17 cellular contexts compared by ENCODE assay signal in genomic region chr18:48142353-48142752, GRCh38.
DNase-seq lines count a peak whose midpoint lies in the region; ATAC-seq and TF ChIP-seq lines count a peak whose summit lies in the region.
"Had no signal": no experiment of that assay in that cellular context is flagged by ENCODE, and none has a peak within 500 bp of the region (broad histone marks: within the 10 kb centered on the region; RNA-seq: fewer than 3 reads in every experiment).

No MANE protein-coding gene starts in this region.

- ATAC-seq in stimulated activated naive CD8-positive, alpha-beta T cell treated with anti-CD3 and anti-CD28 coated beads, Interleukin-15, amount 100 ng/mL, for 72 hours: peak; percentile 41
- ATAC-seq in stimulated activated naive CD8-positive, alpha-beta T cell treated with anti-CD3 and anti-CD28 coated beads, Interleukin-15, Interleukin-2, amounts not matched to agents 100 U/mL and 50 U/mL, for 24 hours: no peak

- H3K79me2 ChIP-seq in trophoblast cell (ENCODE audit: control insufficient read depth, insufficient read depth, low read length, poor library complexity): no peaks in the 10 kb centered on the region

- no peak overlapping the region for H2AK5ac ChIP-seq in trophoblast cell (ENCODE audit: low read length)

- H3K4me3 ChIP-seq in trophoblast cell (ENCODE audit: low read depth, low read length): no peak overlapping the region
- H3K4me3 ChIP-seq in SJCRH30: no peak overlapping the region
- H3K4me3 ChIP-seq in uterus: no peak overlapping the region

- peak overlapping the region; percentile 8 for H3K14ac ChIP-seq in trophoblast cell (ENCODE audit: low read length)

- TF ChIP-seq POLR2A in uterus (IDR thresholded peaks at IDR 0.05): no peak

- no peak overlapping the region for H3K4me3 Mint-ChIP-seq in stimulated activated naive CD8-positive, alpha-beta T cell treated with anti-CD3 and anti-CD28 coated beads, Interleukin-15, amount 100 ng/mL, for 72 hours
- H3K4me3 Mint-ChIP-seq: CD8-positive, alpha-beta memory T cell; HFFc6 had no signal

- H3K4me1 Mint-ChIP-seq in stimulated activated naive CD8-positive, alpha-beta T cell treated with anti-CD3 and anti-CD28 coated beads, Interleukin-15, amount 100 ng/mL, for 72 hours: peaks cover 9% of the 10 kb centered on the region

- no peak overlapping the region for H3K9ac ChIP-seq in trophoblast cell (ENCODE audit: low read length)

- H2BK120ac ChIP-seq in trophoblast cell (ENCODE audit: insufficient read depth, low read length, poor library complexity): peak overlapping the region; percentile 26

- H3K27me3 ChIP-seq in trophoblast cell (ENCODE audit: insufficient read depth, low read length) (peaks cover 5% of the 10 kb centered on the region), SJCRH30 (no peaks in the 10 kb centered on the region), uterus (no peaks in the 10 kb centered on the region)

- H3K4me2 ChIP-seq in trophoblast cell (ENCODE audit: low read length): no peak overlapping the region

- H4K8ac ChIP-seq in trophoblast cell (ENCODE audit: low read depth, low read length): peak overlapping the region; percentile 7

- no peak overlapping the region for H3K23ac ChIP-seq in trophoblast cell (ENCODE audit: low read length)

- DNase-seq in stimulated activated naive CD8-positive, alpha-beta T cell treated with anti-CD3 and anti-CD28 coated beads, Interleukin-15, amount 100 ng/mL, for 72 hours: no peak
- no peak for DNase-seq in stimulated activated naive CD8-positive, alpha-beta T cell treated with anti-CD3 and anti-CD28 coated beads, Interleukin-15, Interleukin-2, amounts not matched to agents 100 U/mL and 50 U/mL, for 24 hours
- peak; percentile 85 for DNase-seq in NCI-H69 (lab: John Stamatoyannopoulos, UW)
- DNase-seq in trophoblast cell: no peak
- DNase-seq in stimulated activated CD4-positive, alpha-beta T cell treated with anti-CD3 and anti-CD28 coated beads, Interleukin-15, amount 100 ng/mL, for 24 hours: no peak
- no peak for DNase-seq in SJCRH30
- DNase-seq in uterus: no peak
- DNase-seq: C1 segment of cervical spinal cord; CD8-positive, alpha-beta memory T cell; DMS79 treated with DMSO at 0.1 percent for 48 hours; HFFc6; KG1; MV-4-11; NCI-H187; NCI-H510A; NCI-H774; SHP77 had no signal

- H3K4ac ChIP-seq in trophoblast cell (ENCODE audit: low read depth, low read length): no peak overlapping the region

- H3K9me3 Mint-ChIP-seq in stimulated activated naive CD8-positive, alpha-beta T cell treated with anti-CD3 and anti-CD28 coated beads, Interleukin-15, amount 100 ng/mL, for 72 hours: no peaks in the 10 kb centered on the region
- H3K9me3 Mint-ChIP-seq: CD8-positive, alpha-beta memory T cell; HFFc6 had no signal

- H3K27me3 Mint-ChIP-seq in stimulated activated naive CD8-positive, alpha-beta T cell treated with anti-CD3 and anti-CD28 coated beads, Interleukin-15, amount 100 ng/mL, for 72 hours: peaks cover 35% of the 10 kb centered on the region

- peak overlapping the region; percentile 74 for H4K91ac ChIP-seq in trophoblast cell (ENCODE audit: low read depth, low read length)

- intact Hi-C loops in uterus (cut with DNase I; ENCODE audit: low total_unique reads): no loop called here

- H3K9me3 ChIP-seq in trophoblast cell (ENCODE audit: insufficient read depth, low read depth, low read length): no peaks in the 10 kb centered on the region
- H3K9me3 ChIP-seq in SJCRH30 (replicated peaks): no peaks in the 10 kb centered on the region
- H3K9me3 ChIP-seq in uterus: no peaks in the 10 kb centered on the region

- no peak overlapping the region for H3K27ac Mint-ChIP-seq in stimulated activated naive CD8-positive, alpha-beta T cell treated with anti-CD3 and anti-CD28 coated beads, Interleukin-15, amount 100 ng/mL, for 72 hours
- H3K27ac Mint-ChIP-seq: HFFc6 had no signal

- no peak overlapping the region for H3K18ac ChIP-seq in trophoblast cell (ENCODE audit: low read length)

- H3K36me3 ChIP-seq in trophoblast cell (ENCODE audit: control insufficient read depth in 1 of 2, insufficient read depth in 2 of 2, low read length in 2 of 2) (no peaks in the 10 kb centered on the region), SJCRH30 (no peaks in the 10 kb centered on the region), uterus (no peaks in the 10 kb centered on the region)

- H4K12ac ChIP-seq in trophoblast cell (ENCODE audit: low read depth, low read length): no peak overlapping the region

- no peak overlapping the region for H3K27ac ChIP-seq in trophoblast cell (ENCODE audit: low read depth, low read length)
- H3K27ac ChIP-seq in SJCRH30: no peak overlapping the region
- H3K27ac ChIP-seq in uterus: no peak overlapping the region

- H3K4me1 ChIP-seq in trophoblast cell (ENCODE audit: control insufficient read depth in 1 of 2, insufficient read depth in 2 of 2, low read length in 2 of 2) (peaks cover 0 to 15% of the 10 kb centered on the region in 2 experiments), SJCRH30 (no peaks in the 10 kb centered on the region), uterus (no peaks in the 10 kb centered on the region)

- peak overlapping the region; percentile 21 for H2BK12ac ChIP-seq in trophoblast cell (ENCODE audit: low read length)

- no CpG with 5 or more reads among the region's 3 CpGs for WGBS in trophoblast cell (ENCODE audit: extremely low coverage, insufficient coverage, insufficient read length)

- H2AFZ ChIP-seq in trophoblast cell (ENCODE audit: insufficient read depth, low read length, poor library complexity): no peak overlapping the region

- no peak for TF ChIP-seq CTCF in uterus (IDR thresholded peaks at IDR 0.05)

- peaks cover 6% of the 10 kb centered on the region for H3K79me1 ChIP-seq in trophoblast cell (ENCODE audit: low read length)

- H2BK5ac ChIP-seq in trophoblast cell (ENCODE audit: low read depth, low read length, poor library complexity): peak overlapping the region; percentile 22
